In genomic region chr3:47916201-47916600, GRCh38 we compare ENCODE assay signal across 27 cellular contexts.
DNase-seq lines count a peak whose midpoint lies in the region; ATAC-seq, FAIRE-seq and TF ChIP-seq lines count a peak whose summit lies in the region.
"Had no signal": no experiment of that assay in that cellular context is flagged by ENCODE, and none has a peak within 500 bp of the region (broad histone marks: within the 10 kb centered on the region; RNA-seq: fewer than 3 reads in every experiment).

No MANE protein-coding gene starts in this region.

- H3K79me2 ChIP-seq in HepG2 (ENCODE audit: insufficient read depth, low read length) (no peaks in the 10 kb centered on the region), GM12878 (ENCODE audit: control insufficient read depth, insufficient read depth, low read length) (no peaks in the 10 kb centered on the region)

- BruUV-seq in HepG2 (replicated peaks; lab: Mats Ljungman, UMichigan), result TSS peak; percentile 61
- TSS peak; percentile 67 for BruUV-seq in GM12878 (replicated peaks; lab: Mats Ljungman, UMichigan)

- SMC1A ChIA-PET in GM12878 (lab: Charles Lee; ENCODE audit: uncharacterized antibody, unreplicated experiment), result no interaction called here

- H3K4me3 ChIP-seq in HepG2 (replicated peaks in 1 of 3; ENCODE audit: insufficient read depth in 1 of 3, low read depth in 2 of 3, low read length in 3 of 3) (no peak overlapping the region), right lobe of liver (no peak overlapping the region), GM12878 (no peak overlapping the region), left ventricle myocardium inferior (no peak overlapping the region)
- H3K4me3 ChIP-seq: SK-N-MC had no signal

- 100% methylated on average over 1 of the region's 5 CpGs for WGBS in HepG2 (ENCODE audit: low lambda C conversion rate)
- 80% methylated on average over 1 of the region's 5 CpGs for WGBS in right lobe of liver (ENCODE audit: insufficient coverage, low coverage, low lambda C conversion rate, missing lambda C conversion rate)
- 93% methylated on average over 5 of the region's 5 CpGs for WGBS in GM12878 (ENCODE audit: insufficient coverage, insufficient replicate concordance, low lambda C conversion rate, missing lambda C conversion rate)

- peaks cover 21 to 57% of the 10 kb centered on the region in 2 experiments for H3K36me3 ChIP-seq in HepG2 (replicated peaks in 1 of 2; ENCODE audit: control insufficient read depth in 1 of 2, insufficient read depth in 2 of 2, low read length in 2 of 2)
- H3K36me3 ChIP-seq in right lobe of liver, result peaks cover 0 to 56% (median 27%) of the 10 kb centered on the region in 4 donors
- H3K36me3 ChIP-seq in GM12878 (ENCODE audit: control insufficient read depth in 2 of 2, insufficient read depth in 2 of 2, low read length in 1 of 2), result peaks cover 17 to 32% of the 10 kb centered on the region in 2 experiments
- H3K36me3 ChIP-seq in left ventricle myocardium inferior, result peaks cover 91% of the 10 kb centered on the region

- TF ChIP-seq CTCF in HepG2 (CRISPR knock-in tag; IDR thresholded peaks at IDR 0.05) (no peak), right lobe of liver (IDR thresholded peaks at IDR 0.05) (no peak), GM12878 (IDR thresholded peaks at IDR 0.05 in 2 of 3, conservative IDR thresholded peaks at IDR 0.05 in 1 of 3; ENCODE audit: control insufficient read depth in 2 of 3, extremely low read depth in 1 of 3, insufficient read depth in 1 of 3, low read depth in 3 of 3, low read length in 3 of 3) (no peak), left ventricle myocardium inferior (IDR thresholded peaks at IDR 0.05; ENCODE audit: borderline replicate concordance) (no peak)

- no peaks in the 10 kb centered on the region for H3K9me3 Mint-ChIP-seq in immature natural killer cell
- H3K9me3 Mint-ChIP-seq: CD14-positive monocyte, HFFc6 had no signal

- H3K36me3 Mint-ChIP-seq in immature natural killer cell, result peaks cover 5 to 48% (median 20%) of the 10 kb centered on the region in 3 donors

- H3K27ac ChIP-seq in HepG2 (ENCODE audit: extremely low read length, insufficient read depth, low read length) (no peak overlapping the region), right lobe of liver (no peak overlapping the region), GM12878 (ENCODE audit: control insufficient read depth, insufficient read depth) (no peak overlapping the region), left ventricle myocardium inferior (replicated peaks) (peak overlapping the region; percentile 79)
- H3K27ac ChIP-seq: KMS-11, SK-N-MC had no signal

- RAD21 ChIA-PET in GM12878 (lab: Charles Lee; ENCODE audit: unreplicated experiment), result no interaction called here

- H3K4me1 ChIP-seq in HepG2 (ENCODE audit: insufficient read depth, low read length) (no peaks in the 10 kb centered on the region), right lobe of liver (no peaks in the 10 kb centered on the region), GM12878 (ENCODE audit: control insufficient read depth, insufficient read depth, low read length) (no peaks in the 10 kb centered on the region), left ventricle myocardium inferior (peaks cover 20% of the 10 kb centered on the region)

- in situ Hi-C loops in HepG2 (cut with HindIII; ENCODE audit: extremely low pct_ligation_motif_present, low pct_unique_long_range_greater_than_20kb) (no loop called here), GM12878 (cut with MboI) (no loop called here)

- no peak for TF ChIP-seq EP300 in HepG2 (IDR thresholded peaks at IDR 0.05; ENCODE audit: low read depth in 2 of 2, low read length in 2 of 2)
- TF ChIP-seq EP300 in HepG2 (CRISPR knock-in tag; IDR thresholded peaks at IDR 0.05; ENCODE audit: borderline replicate concordance), result no peak
- TF ChIP-seq EP300 in GM12878 (IDR thresholded peaks at IDR 0.05; ENCODE audit: borderline replicate concordance in 1 of 2, control insufficient read depth in 1 of 2, low read depth in 2 of 2, low read length in 2 of 2), result no peak

- H3K27me3 Mint-ChIP-seq in immature natural killer cell (ENCODE audit: low read depth in 3 of 3), result no peaks in the 10 kb centered on the region
- H3K27me3 Mint-ChIP-seq: B cell had no signal

- H3K4me2 ChIP-seq in HepG2 (ENCODE audit: low read depth, low read length) (no peak overlapping the region), GM12878 (ENCODE audit: control insufficient read depth, insufficient read depth) (no peak overlapping the region)
- H3K4me2 ChIP-seq: KMS-11 had no signal

- intact Hi-C loops in HepG2 (cut with micrococcal nuclease; ENCODE audit: unreplicated experiment), result no loop called here
- intact Hi-C loops in right lobe of liver (cut with DNase I), result no loop called here
- intact Hi-C loops in GM12878 (cut with micrococcal nuclease; ENCODE audit: unreplicated experiment), result no loop called here
- intact Hi-C loops in left ventricle myocardium inferior (cut with micrococcal nuclease), result no loop called here

- TF ChIP-seq RAD21 in HepG2 (CRISPR knock-in tag; IDR thresholded peaks at IDR 0.05) (no peak), GM12878 (IDR thresholded peaks at IDR 0.05; ENCODE audit: insufficient read depth, low read depth, low read length) (no peak)

- no peak overlapping the region for H3K4me3 Mint-ChIP-seq in immature natural killer cell
- H3K4me3 Mint-ChIP-seq: B cell, CD14-positive monocyte, HFFc6 had no signal

- H2AFZ ChIP-seq in HepG2 (ENCODE audit: low read length) (no peak overlapping the region), GM12878 (ENCODE audit: control insufficient read depth, low read depth, low read length) (no peak overlapping the region)

- TF ChIP-seq POLR2A in HepG2 (IDR thresholded peaks at IDR 0.05; ENCODE audit: insufficient read depth in 1 of 2, low read depth in 2 of 2, low read length in 2 of 2) (no peak), right lobe of liver (IDR thresholded peaks at IDR 0.05) (no peak), GM12878 (IDR thresholded peaks at IDR 0.05; ENCODE audit: low read depth, low read length) (no peak)

- DNase-seq in HepG2 (ENCODE audit: low spot score) (no peak), right lobe of liver (no peak), GM12878 (ENCODE audit: low read depth, low spot score) (no peak), left ventricle myocardium inferior (peak; percentile 29), kidney tubule cell (ENCODE audit: low spot score) (no peak), LoVo (ENCODE audit: low spot score) (no peak), amygdala (lab: John Stamatoyannopoulos, UW) (no peak), immature natural killer cell (no peak)
- DNase-seq: DMS53, EL, GF-D8, HFFc6, MV-4-11, NCI-H1105 treated with DMSO at 0.1 percent for 48 hours, NCI-H1694, NCI-H2081, NCI-H2171, NCI-H446, NCI-H526, OCI-M1, SHP77 treated with DMSO at 0.1 percent for 48 hours had no signal

- H3K9me3 ChIP-seq in HepG2 (ENCODE audit: low read length), result no peaks in the 10 kb centered on the region
- no peaks in the 10 kb centered on the region for H3K9me3 ChIP-seq in right lobe of liver
- H3K9me3 ChIP-seq in GM12878 (replicated peaks; ENCODE audit: control insufficient read depth, insufficient read depth, low read length), result no peaks in the 10 kb centered on the region
- no peaks in the 10 kb centered on the region for H3K9me3 ChIP-seq in left ventricle myocardium inferior (replicated peaks)

- H4K20me1 ChIP-seq in HepG2 (ENCODE audit: insufficient read depth, low read length) (no peaks in the 10 kb centered on the region), GM12878 (ENCODE audit: control insufficient read depth, insufficient read depth) (no peaks in the 10 kb centered on the region)

- H3K27me3 ChIP-seq in HepG2 (ENCODE audit: control insufficient read depth in 1 of 2, insufficient read depth in 2 of 2, low read length in 2 of 2), result no peaks in the 10 kb centered on the region
- H3K27me3 ChIP-seq in right lobe of liver, result no peaks in the 10 kb centered on the region
- H3K27me3 ChIP-seq in GM12878 (replicated peaks in 1 of 2; ENCODE audit: control insufficient read depth in 2 of 2, insufficient read depth in 2 of 2, low read length in 1 of 2), result no peaks in the 10 kb centered on the region
- no peaks in the 10 kb centered on the region for H3K27me3 ChIP-seq in left ventricle myocardium inferior (ENCODE audit: low read depth)

- ATAC-seq in HepG2 (no peak), right lobe of liver (no peak), GM12878 (no peak)

- H3K9ac ChIP-seq in HepG2 (ENCODE audit: insufficient read depth, low read depth, low read length) (no peak overlapping the region), GM12878 (ENCODE audit: control insufficient read depth, insufficient read depth, low read length) (no peak overlapping the region)
- H3K9ac ChIP-seq: KMS-11 had no signal

- no peak for FAIRE-seq in HepG2 (lab: Jason Lieb, UNC)
- no peak for FAIRE-seq in GM12878 (lab: Jason Lieb, UNC)
- FAIRE-seq: A204.1, D721Med had no signal

- POLR2A ChIA-PET in HepG2 (lab: Yijun Ruan, JAX) (no interaction called here), GM12878 (lab: Charles Lee) (no interaction called here)

- CTCF ChIA-PET in HepG2 (lab: Yijun Ruan, JAX; ENCODE audit: low intra/inter-chr PET ratio, low total read pairs) (no interaction called here), GM12878 (lab: Yijun Ruan, JAX) (interaction anchor here (0.8 kb wide), 1 partner anchor 46 kb away, joined by 3 read pairs; no protein-coding TSS in a partner anchor)

- peak overlapping the region in 1 of 6 donors; percentile 71 for H3K27ac Mint-ChIP-seq in immature natural killer cell
- H3K27ac Mint-ChIP-seq: B cell, HFFc6 had no signal

- H3K4me1 Mint-ChIP-seq in immature natural killer cell, result no peaks in the 10 kb centered on the region
- H3K4me1 Mint-ChIP-seq: B cell, CD14-positive monocyte had no signal

TF ChIP-seq in HepG2, 621 proteins besides CTCF, POLR2A, EP300 and RAD21 (continues in another document):
- no peak for TF ChIP-seq GPN1 (CRISPR knock-in tag; IDR thresholded peaks at IDR 0.05; ENCODE audit: borderline replicate concordance)
- TF ChIP-seq ZNF790 (CRISPR knock-in tag; IDR thresholded peaks at IDR 0.05; ENCODE audit: borderline replicate concordance), result no peak
- TF ChIP-seq GABPB1 (CRISPR knock-in tag; IDR thresholded peaks at IDR 0.05), result no peak
- no peak for TF ChIP-seq SAFB2 (CRISPR knock-in tag; IDR thresholded peaks at IDR 0.05; ENCODE audit: borderline replicate concordance, low read depth)
- no peak for TF ChIP-seq IKZF4 (CRISPR knock-in tag; IDR thresholded peaks at IDR 0.05; ENCODE audit: borderline replicate concordance, low read depth, not compliant biosample characterization)

TF ChIP-seq in GM12878, 131 proteins besides CTCF, POLR2A, EP300 and RAD21 (continues in another document):
- TF ChIP-seq DPF2 (IDR thresholded peaks at IDR 0.05) (no peak), CHD4 (IDR thresholded peaks at IDR 0.05) (no peak), GATAD2B (conservative IDR thresholded peaks at IDR 0.05; ENCODE audit: low read depth) (no peak)
